In genomic region chr11:61092280-61092766, GRCh38 we compare ENCODE assay signal across 12 cellular contexts. TPM values are rescaled to one million over a fixed set of nuclear protein-coding genes. Genes with fewer than 3 reads are reported as not detected.
DNase-seq lines count a peak whose midpoint lies in the region; ATAC-seq lines count a peak whose summit lies in the region.
"Had no signal": no experiment of that assay in that cellular context is flagged by ENCODE, and none has a peak within 500 bp of the region (broad histone marks: within the 10 kb centered on the region; RNA-seq: fewer than 3 reads in every experiment).

No MANE protein-coding gene starts in this region.

- intact Hi-C loops in activated T-helper 1 cell treated with anti-CD3 and anti-CD28 coated beads, Interleukin-12 subunit alpha, Interleukin-12 subunit beta, Interleukin-2, Interleukin-4 antibody, amounts not matched to agents 30 ng/mL and 10 ng/mL and 1 ng/mL, durations not matched to agents 14 hours and 24 hours and 36 hours (cut with micrococcal nuclease): loop anchor here (1.0 kb wide), 2 partner anchors 10 to 26 kb away; partner anchors contain the start of gene CD5
- intact Hi-C loops in left colon (cut with DNase I, micrococcal nuclease): no loop called here

- peak; percentile 73 for DNase-seq in activated T-helper 1 cell treated with anti-CD3 and anti-CD28 coated beads, Interleukin-12 subunit alpha, Interleukin-12 subunit beta, Interleukin-2, Interleukin-4 antibody, amounts not matched to agents 30 ng/mL and 10 ng/mL and 1 ng/mL, durations not matched to agents 14 hours and 24 hours and 36 hours (ENCODE audit: low spot score)
- peak; percentile 69 to 70 for DNase-seq in stimulated activated CD4-positive, alpha-beta T cell treated with anti-CD3 and anti-CD28 coated beads, Interleukin-2, amount 100 ng/mL, for 24 hours
- DNase-seq in left colon (no peak), G401 (ENCODE audit: low spot score) (no peak), Karpas-422 (no peak), GDM1 (lab: John Stamatoyannopoulos, UW) (no peak)
- DNase-seq: cortex of kidney, GF-D8, NCI-H2029 had no signal

- peak overlapping the region; percentile 98 for H3K27ac Mint-ChIP-seq in activated T-helper 1 cell treated with anti-CD3 and anti-CD28 coated beads, Interleukin-12 subunit alpha, Interleukin-12 subunit beta, Interleukin-2, Interleukin-4 antibody, amounts not matched to agents 30 ng/mL and 10 ng/mL and 1 ng/mL, durations not matched to agents 14 hours and 24 hours and 36 hours

- in situ Hi-C loops in G401 (cut with HindIII; ENCODE audit: low sequenced_read_pairs): no loop called here

- no peak overlapping the region for H3K4me2 ChIP-seq in Karpas-422 (ENCODE audit: low read depth, low read length, poor library complexity, severe bottlenecking)

- no peaks in the 10 kb centered on the region for H3K4me1 ChIP-seq in Karpas-422 (ENCODE audit: low read length)

- peaks cover 76% of the 10 kb centered on the region for H3K4me1 Mint-ChIP-seq in activated T-helper 1 cell treated with anti-CD3 and anti-CD28 coated beads, Interleukin-12 subunit alpha, Interleukin-12 subunit beta, Interleukin-2, Interleukin-4 antibody, amounts not matched to agents 30 ng/mL and 10 ng/mL and 1 ng/mL, durations not matched to agents 14 hours and 24 hours and 36 hours (ENCODE audit: low read depth)

- no peaks in the 10 kb centered on the region for H3K36me3 ChIP-seq in Karpas-422 (ENCODE audit: insufficient read depth, low read length)
- H3K36me3 ChIP-seq: upper lobe of left lung had no signal

- H3K27me3 ChIP-seq in Karpas-422 (ENCODE audit: low read length): no peaks in the 10 kb centered on the region
- H3K27me3 ChIP-seq: upper lobe of left lung had no signal

- no peak overlapping the region for H2AFZ ChIP-seq in Karpas-422 (ENCODE audit: low read length)

- H3K27me3 Mint-ChIP-seq in activated T-helper 1 cell treated with anti-CD3 and anti-CD28 coated beads, Interleukin-12 subunit alpha, Interleukin-12 subunit beta, Interleukin-2, Interleukin-4 antibody, amounts not matched to agents 30 ng/mL and 10 ng/mL and 1 ng/mL, durations not matched to agents 14 hours and 24 hours and 36 hours (ENCODE audit: insufficient read depth): no peaks in the 10 kb centered on the region

- no peaks in the 10 kb centered on the region for H3K9me3 Mint-ChIP-seq in activated T-helper 1 cell treated with anti-CD3 and anti-CD28 coated beads, Interleukin-12 subunit alpha, Interleukin-12 subunit beta, Interleukin-2, Interleukin-4 antibody, amounts not matched to agents 30 ng/mL and 10 ng/mL and 1 ng/mL, durations not matched to agents 14 hours and 24 hours and 36 hours

- peak overlapping the region; percentile 96 for H3K4me3 Mint-ChIP-seq in activated T-helper 1 cell treated with anti-CD3 and anti-CD28 coated beads, Interleukin-12 subunit alpha, Interleukin-12 subunit beta, Interleukin-2, Interleukin-4 antibody, amounts not matched to agents 30 ng/mL and 10 ng/mL and 1 ng/mL, durations not matched to agents 14 hours and 24 hours and 36 hours

- no peaks in the 10 kb centered on the region for H4K20me1 ChIP-seq in Karpas-422 (ENCODE audit: insufficient read depth, low read depth, low read length)

- no peak overlapping the region for H3K9ac ChIP-seq in Karpas-422 (ENCODE audit: low read length)

- ATAC-seq in GM18502 (IDR thresholded peaks at IDR 0.05; ENCODE audit: poor library complexity, unreplicated experiment) (peak; percentile 67), HG03066 (IDR thresholded peaks at IDR 0.05; ENCODE audit: low read depth, unreplicated experiment) (peak; percentile 54), left colon (no peak)

- H3K36me3 Mint-ChIP-seq in activated T-helper 1 cell treated with anti-CD3 and anti-CD28 coated beads, Interleukin-12 subunit alpha, Interleukin-12 subunit beta, Interleukin-2, Interleukin-4 antibody, amounts not matched to agents 30 ng/mL and 10 ng/mL and 1 ng/mL, durations not matched to agents 14 hours and 24 hours and 36 hours (ENCODE audit: low read depth): peaks cover 26% of the 10 kb centered on the region

- no peaks in the 10 kb centered on the region for H3K79me2 ChIP-seq in Karpas-422 (ENCODE audit: low read length)

- H3K27ac ChIP-seq in Karpas-422 (ENCODE audit: low read length): no peak overlapping the region

- H3K4me3 ChIP-seq in Karpas-422 (ENCODE audit: low read length): no peak overlapping the region
- H3K4me3 ChIP-seq: upper lobe of left lung had no signal

- no peaks in the 10 kb centered on the region for H3K9me3 ChIP-seq in Karpas-422 (ENCODE audit: low read length)
- H3K9me3 ChIP-seq: upper lobe of left lung had no signal

- no peaks in the 10 kb centered on the region for H3K9me2 ChIP-seq in Karpas-422 (replicated peaks; ENCODE audit: insufficient read depth, low read length)

RNA-seq across cellular contexts. Expression of gene CD5, which starts 10.0 kb away (rescaled TPM):
- total RNA-seq in activated T-helper 1 cell treated with anti-CD3 and anti-CD28 coated beads, Interleukin-12 subunit alpha, Interleukin-12 subunit beta, Interleukin-2, Interleukin-4 antibody, amounts not matched to agents 30 ng/mL and 10 ng/mL and 1 ng/mL, durations not matched to agents 14 hours and 24 hours and 36 hours: 336 and 339 TPM in 2 replicates
- 1 to 10 TPM in 1 of 2 donors, under 1 TPM in 1; 0.21 to 1.0 TPM for total RNA-seq in left colon
- total RNA-seq in G401 (2014; rRNA removed; shearing (Covaris generic)): 0.06 TPM in 1 of 2 replicates, not detected in the other
- not detected in 2 replicates for total RNA-seq in Karpas-422 (2014; rRNA removed; shearing (Covaris generic); ENCODE audit: low replicate concordance)

Comparison
In these comparisons a context has a peak if more than half of its experiments do, and no peak if none do; other contexts are left out.
1. DNase-seq: peak in activated T-helper 1 cell treated with anti-CD3 and anti-CD28 coated beads, Interleukin-12 subunit alpha, Interleukin-12 subunit beta, Interleukin-2, Interleukin-4 antibody, amounts not matched to agents 30 ng/mL and 10 ng/mL and 1 ng/mL, durations not matched to agents 14 hours and 24 hours and 36 hours (single experiment) and stimulated activated CD4-positive, alpha-beta T cell treated with anti-CD3 and anti-CD28 coated beads, Interleukin-2, amount 100 ng/mL, for 24 hours (2 of 2); none in left colon (0 of 2), G401 (single experiment), Karpas-422 (single experiment) and GDM1 (single experiment).
2. RNA of gene CD5, which starts 10.0 kb away (total RNA-seq): 336 to 339 TPM in activated T-helper 1 cell treated with anti-CD3 and anti-CD28 coated beads, Interleukin-12 subunit alpha, Interleukin-12 subunit beta, Interleukin-2, Interleukin-4 antibody, amounts not matched to agents 30 ng/mL and 10 ng/mL and 1 ng/mL, durations not matched to agents 14 hours and 24 hours and 36 hours; 0.21 to 1.0 TPM in left colon, 0.06 TPM in G401 and not detected in Karpas-422; every median in the first group is over 100 times any median in the second.